ENCODE assay signal across 1 cellular context in the genomic region with DNA sequence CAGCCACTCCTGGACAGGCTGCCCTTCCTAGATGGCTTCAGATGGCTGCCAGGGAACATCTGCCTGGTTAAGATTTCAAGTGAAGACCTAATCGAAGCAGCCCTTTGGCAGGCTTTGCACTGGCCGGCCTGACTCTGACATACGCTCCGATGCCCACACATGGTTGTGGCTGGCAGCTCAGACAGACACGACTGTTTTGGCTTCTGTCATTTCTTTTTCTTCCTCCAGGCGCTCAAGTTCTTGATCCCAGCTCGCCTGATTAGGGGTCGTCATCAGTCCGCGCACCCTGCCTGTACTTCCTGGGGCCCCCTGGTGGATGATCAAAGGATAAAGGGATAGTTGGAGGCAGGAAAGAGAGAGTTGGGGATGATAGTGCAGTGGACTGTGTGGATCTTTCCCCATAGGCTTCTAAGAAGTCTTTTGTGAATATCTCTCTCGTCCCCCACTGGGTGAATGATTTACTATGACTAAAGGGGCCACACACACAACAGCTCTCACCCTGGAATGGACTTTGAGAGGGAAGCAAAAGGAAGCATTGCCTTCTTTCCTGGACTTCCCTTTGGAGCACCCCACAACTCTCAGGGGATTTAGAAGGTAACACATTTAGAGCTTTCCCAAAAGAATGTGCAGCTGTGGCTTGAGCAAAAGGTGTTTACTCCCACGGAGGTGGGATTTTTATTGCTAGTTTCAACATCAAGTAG.
TF ChIP-seq lines count a peak whose summit lies in the region.

No MANE protein-coding gene starts in this region.

TF ChIP-seq in SK-N-SH, 30 proteins besides CTCF, POLR2A, EP300 and RAD21 (continued from another document):
- peak; percentile 17; the same call in 1 of the 2 replicates for TF ChIP-seq TCF12 (IDR thresholded peaks at IDR 0.05)
- TF ChIP-seq, protein P1, sequence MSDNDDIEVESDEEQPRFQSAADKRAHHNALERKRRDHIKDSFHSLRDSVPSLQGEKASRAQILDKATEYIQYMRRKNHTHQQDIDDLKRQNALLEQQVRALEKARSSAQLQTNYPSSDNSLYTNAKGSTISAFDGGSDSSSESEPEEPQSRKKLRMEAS (IDR thresholded peaks at IDR 0.05; ENCODE audit: low read depth), result no peak
- TF ChIP-seq TEAD4 (IDR thresholded peaks at IDR 0.05; ENCODE audit: borderline replicate concordance, insufficient read depth), result no peak
- TF ChIP-seq SIN3A (IDR thresholded peaks at IDR 0.05; ENCODE audit: borderline replicate concordance, low read depth, low read length), result peak; percentile 40; the same call in 1 of the 2 replicates
- TF ChIP-seq, protein P2, sequence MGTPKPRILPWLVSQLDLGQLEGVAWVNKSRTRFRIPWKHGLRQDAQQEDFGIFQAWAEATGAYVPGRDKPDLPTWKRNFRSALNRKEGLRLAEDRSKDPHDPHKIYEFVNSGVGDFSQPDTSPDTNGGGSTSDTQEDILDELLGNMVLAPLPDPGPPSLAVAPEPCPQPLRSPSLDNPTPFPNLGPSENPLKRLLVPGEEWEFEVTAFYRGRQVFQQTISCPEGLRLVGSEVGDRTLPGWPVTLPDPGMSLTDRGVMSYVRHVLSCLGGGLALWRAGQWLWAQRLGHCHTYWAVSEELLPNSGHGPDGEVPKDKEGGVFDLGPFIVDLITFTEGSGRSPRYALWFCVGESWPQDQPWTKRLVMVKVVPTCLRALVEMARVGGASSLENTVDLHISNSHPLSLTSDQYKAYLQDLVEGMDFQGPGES (IDR thresholded peaks at IDR 0.05; ENCODE audit: low read depth, low read length), result no peak
- TF ChIP-seq GATA2 (CRISPR knock-in tag; IDR thresholded peaks at IDR 0.05), result peak; percentile 57; the same call in 1 of the 2 replicates
- peak; percentile 89 for TF ChIP-seq SMC3 (IDR thresholded peaks at IDR 0.05; ENCODE audit: low read depth, low read length)
- TF ChIP-seq, protein P3, sequence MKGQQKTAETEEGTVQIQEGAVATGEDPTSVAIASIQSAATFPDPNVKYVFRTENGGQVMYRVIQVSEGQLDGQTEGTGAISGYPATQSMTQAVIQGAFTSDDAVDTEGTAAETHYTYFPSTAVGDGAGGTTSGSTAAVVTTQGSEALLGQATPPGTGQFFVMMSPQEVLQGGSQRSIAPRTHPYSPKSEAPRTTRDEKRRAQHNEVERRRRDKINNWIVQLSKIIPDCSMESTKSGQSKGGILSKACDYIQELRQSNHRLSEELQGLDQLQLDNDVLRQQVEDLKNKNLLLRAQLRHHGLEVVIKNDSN (IDR thresholded peaks at IDR 0.05; ENCODE audit: borderline replicate concordance, low read depth), result no peak
- TF ChIP-seq YY1 (IDR thresholded peaks at IDR 0.05; ENCODE audit: low read depth), result no peak
- peak; percentile 76 for TF ChIP-seq RCOR1 (IDR thresholded peaks at IDR 0.05; ENCODE audit: low read length)
- TF ChIP-seq, protein P4, sequence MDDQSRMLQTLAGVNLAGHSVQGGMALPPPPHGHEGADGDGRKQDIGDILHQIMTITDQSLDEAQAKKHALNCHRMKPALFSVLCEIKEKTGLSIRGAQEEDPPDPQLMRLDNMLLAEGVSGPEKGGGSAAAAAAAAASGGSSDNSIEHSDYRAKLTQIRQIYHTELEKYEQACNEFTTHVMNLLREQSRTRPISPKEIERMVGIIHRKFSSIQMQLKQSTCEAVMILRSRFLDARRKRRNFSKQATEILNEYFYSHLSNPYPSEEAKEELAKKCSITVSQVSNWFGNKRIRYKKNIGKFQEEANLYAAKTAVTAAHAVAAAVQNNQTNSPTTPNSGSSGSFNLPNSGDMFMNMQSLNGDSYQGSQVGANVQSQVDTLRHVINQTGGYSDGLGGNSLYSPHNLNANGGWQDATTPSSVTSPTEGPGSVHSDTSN (IDR thresholded peaks at IDR 0.05), result no peak
- TF ChIP-seq JUND (IDR thresholded peaks at IDR 0.05), result no peak
- TF ChIP-seq, protein P5, sequence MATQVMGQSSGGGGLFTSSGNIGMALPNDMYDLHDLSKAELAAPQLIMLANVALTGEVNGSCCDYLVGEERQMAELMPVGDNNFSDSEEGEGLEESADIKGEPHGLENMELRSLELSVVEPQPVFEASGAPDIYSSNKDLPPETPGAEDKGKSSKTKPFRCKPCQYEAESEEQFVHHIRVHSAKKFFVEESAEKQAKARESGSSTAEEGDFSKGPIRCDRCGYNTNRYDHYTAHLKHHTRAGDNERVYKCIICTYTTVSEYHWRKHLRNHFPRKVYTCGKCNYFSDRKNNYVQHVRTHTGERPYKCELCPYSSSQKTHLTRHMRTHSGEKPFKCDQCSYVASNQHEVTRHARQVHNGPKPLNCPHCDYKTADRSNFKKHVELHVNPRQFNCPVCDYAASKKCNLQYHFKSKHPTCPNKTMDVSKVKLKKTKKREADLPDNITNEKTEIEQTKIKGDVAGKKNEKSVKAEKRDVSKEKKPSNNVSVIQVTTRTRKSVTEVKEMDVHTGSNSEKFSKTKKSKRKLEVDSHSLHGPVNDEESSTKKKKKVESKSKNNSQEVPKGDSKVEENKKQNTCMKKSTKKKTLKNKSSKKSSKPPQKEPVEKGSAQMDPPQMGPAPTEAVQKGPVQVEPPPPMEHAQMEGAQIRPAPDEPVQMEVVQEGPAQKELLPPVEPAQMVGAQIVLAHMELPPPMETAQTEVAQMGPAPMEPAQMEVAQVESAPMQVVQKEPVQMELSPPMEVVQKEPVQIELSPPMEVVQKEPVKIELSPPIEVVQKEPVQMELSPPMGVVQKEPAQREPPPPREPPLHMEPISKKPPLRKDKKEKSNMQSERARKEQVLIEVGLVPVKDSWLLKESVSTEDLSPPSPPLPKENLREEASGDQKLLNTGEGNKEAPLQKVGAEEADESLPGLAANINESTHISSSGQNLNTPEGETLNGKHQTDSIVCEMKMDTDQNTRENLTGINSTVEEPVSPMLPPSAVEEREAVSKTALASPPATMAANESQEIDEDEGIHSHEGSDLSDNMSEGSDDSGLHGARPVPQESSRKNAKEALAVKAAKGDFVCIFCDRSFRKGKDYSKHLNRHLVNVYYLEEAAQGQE (IDR thresholded peaks at IDR 0.05; ENCODE audit: low read depth, low read length), result no peak
- peak; percentile 97 for TF ChIP-seq MXI1 (IDR thresholded peaks at IDR 0.05; ENCODE audit: low read depth, low read length)
